Comparison of ENCODE assay signal across 10 cellular contexts in genomic region chr5:6829150-6829784, GRCh38.
DNase-seq lines count a peak whose midpoint lies in the region; ATAC-seq, FAIRE-seq and TF ChIP-seq lines count a peak whose summit lies in the region.
"Had no signal": no experiment of that assay in that cellular context is flagged by ENCODE, and none has a peak within 500 bp of the region (broad histone marks: within the 10 kb centered on the region; RNA-seq: fewer than 3 reads in every experiment).

No MANE protein-coding gene starts in this region.

- H3K4me3 ChIP-seq in AG10803 (ENCODE audit: low read length) (no peak overlapping the region), coronary artery (no peak overlapping the region), body of pancreas (no peak overlapping the region), esophagus squamous epithelium (no peak overlapping the region), small intestine (ENCODE audit: low read depth in 1 of 2, low read length in 2 of 2) (no peak overlapping the region)
- H3K4me3 ChIP-seq: lung had no signal

- CTCF ChIA-PET in activated naive CD4-positive, alpha-beta T cell treated with anti-CD3 and anti-CD28 coated beads for 36 hours (lab: Charles Lee), result interaction anchor here (1.0 to 1.6 kb wide), 3 partner anchors 9 to 49 kb away, joined by 3 to 5 read pairs (median 3); no protein-coding TSS in a partner anchor

- no peak for FAIRE-seq in small intestine (lab: Jason Lieb, UNC)
- FAIRE-seq: G401.6 had no signal

- H3K27me3 Mint-ChIP-seq in activated naive CD4-positive, alpha-beta T cell treated with anti-CD3 and anti-CD28 coated beads for 36 hours (ENCODE audit: low read depth), result peaks cover 19% of the 10 kb centered on the region

- intact Hi-C loops in activated naive CD4-positive, alpha-beta T cell treated with anti-CD3 and anti-CD28 coated beads for 36 hours (cut with micrococcal nuclease), result loop anchor here (1.0 to 5.0 kb wide), 7 partner anchors 20 to 1049 kb away; partner anchors contain the start of genes FASTKD3, MTRR, NSUN2 and SRD5A1
- intact Hi-C loops in body of pancreas (cut with DNase I), result no loop called here
- intact Hi-C loops in esophagus squamous epithelium (cut with DNase I), result no loop called here

- ATAC-seq in HG03135 (IDR thresholded peaks at IDR 0.05; ENCODE audit: unreplicated experiment) (peak; percentile 84), body of pancreas (no peak)

- H3K27ac ChIP-seq in coronary artery (no peak overlapping the region), body of pancreas (no peak overlapping the region), esophagus squamous epithelium (no peak overlapping the region), small intestine (ENCODE audit: low read depth in 1 of 2, low read length in 1 of 2) (peak overlapping the region in 1 of 2 donors; percentile 25)

- no peak for TF ChIP-seq POLR2A in body of pancreas (IDR thresholded peaks at IDR 0.05)
- TF ChIP-seq POLR2A in esophagus squamous epithelium (IDR thresholded peaks at IDR 0.05), result no peak

- TF ChIP-seq CTCF in AG10803 (conservative IDR thresholded peaks at IDR 0.05; ENCODE audit: low read length) (no peak), coronary artery (IDR thresholded peaks at IDR 0.05) (no peak), body of pancreas (IDR thresholded peaks at IDR 0.05) (no peak), esophagus squamous epithelium (IDR thresholded peaks at IDR 0.05) (no peak)

- no peaks in the 10 kb centered on the region for H3K36me3 Mint-ChIP-seq in activated naive CD4-positive, alpha-beta T cell treated with anti-CD3 and anti-CD28 coated beads for 36 hours (ENCODE audit: low read depth)

- peaks cover 31% of the 10 kb centered on the region for H3K4me1 Mint-ChIP-seq in activated naive CD4-positive, alpha-beta T cell treated with anti-CD3 and anti-CD28 coated beads for 36 hours (ENCODE audit: low read depth)

- 59 to 68% methylated on average over 5 of the region's 5 CpGs for WGBS in body of pancreas, 2 donors
- WGBS in esophagus squamous epithelium, 2 donors, result 38 to 39% methylated on average over 5 of the region's 5 CpGs
- 39 to 48% (median 41%) methylated on average over 5 of the region's 5 CpGs for WGBS in small intestine, 3 donors

- H3K36me3 ChIP-seq in body of pancreas (replicated peaks in 1 of 2; ENCODE audit: insufficient read depth in 1 of 2, low read depth in 2 of 2), result no peaks in the 10 kb centered on the region
- no peaks in the 10 kb centered on the region for H3K36me3 ChIP-seq in esophagus squamous epithelium
- H3K36me3 ChIP-seq in small intestine (ENCODE audit: control insufficient read depth in 2 of 2, insufficient read depth in 2 of 2, low read length in 2 of 2), result no peaks in the 10 kb centered on the region

- H3K9me3 ChIP-seq in body of pancreas (no peaks in the 10 kb centered on the region), esophagus squamous epithelium (no peaks in the 10 kb centered on the region), small intestine (ENCODE audit: control insufficient read depth, low read depth) (no peaks in the 10 kb centered on the region)

- DNase-seq in AG10803 (ENCODE audit: low read depth), result peak; percentile 31
- DNase-seq in GM19240 (ENCODE audit: insufficient read length, low spot score), result peak; percentile 57
- DNase-seq in activated naive CD4-positive, alpha-beta T cell treated with anti-CD3 and anti-CD28 coated beads for 36 hours, result peak; percentile 70
- no peak for DNase-seq in coronary artery (ENCODE audit: low spot score)
- no peak for DNase-seq in body of pancreas
- no peak for DNase-seq in esophagus squamous epithelium (lab: John Stamatoyannopoulos, UW)
- DNase-seq in small intestine, result no peak

- no peaks in the 10 kb centered on the region for H3K4me1 ChIP-seq in body of pancreas
- no peaks in the 10 kb centered on the region for H3K4me1 ChIP-seq in esophagus squamous epithelium
- H3K4me1 ChIP-seq in small intestine (ENCODE audit: control insufficient read depth in 2 of 2, insufficient read depth in 1 of 2, low read depth in 1 of 2, low read length in 1 of 2), result no peaks in the 10 kb centered on the region

- peaks cover 11% of the 10 kb centered on the region for H3K9me3 Mint-ChIP-seq in activated naive CD4-positive, alpha-beta T cell treated with anti-CD3 and anti-CD28 coated beads for 36 hours

- no peaks in the 10 kb centered on the region for H3K27me3 ChIP-seq in body of pancreas
- peaks cover 0 to 12% (median 0%) of the 10 kb centered on the region in 4 donors for H3K27me3 ChIP-seq in esophagus squamous epithelium
- H3K27me3 ChIP-seq in small intestine (ENCODE audit: control insufficient read depth in 2 of 2, insufficient read depth in 2 of 2, low read length in 2 of 2), result no peaks in the 10 kb centered on the region

- no peak overlapping the region for H3K4me3 Mint-ChIP-seq in activated naive CD4-positive, alpha-beta T cell treated with anti-CD3 and anti-CD28 coated beads for 36 hours

- peak overlapping the region; percentile 68 for H3K27ac Mint-ChIP-seq in activated naive CD4-positive, alpha-beta T cell treated with anti-CD3 and anti-CD28 coated beads for 36 hours

Comparison
In these comparisons a context has a peak if more than half of its experiments do, and no peak if none do; other contexts are left out.
1. DNase-seq: peak in AG10803 (single experiment), GM19240 (single experiment) and activated naive CD4-positive, alpha-beta T cell treated with anti-CD3 and anti-CD28 coated beads for 36 hours (single experiment); none in coronary artery (single experiment), body of pancreas (0 of 4), esophagus squamous epithelium (single experiment) and small intestine (single experiment).